In genomic region chr7:143380646-143381426, GRCh38 we compare ENCODE assay signal across 8 cellular contexts. TPM values are rescaled to one million over a fixed set of nuclear protein-coding genes. Genes with fewer than 3 reads are reported as not detected.
DNase-seq lines count a peak whose midpoint lies in the region; ATAC-seq and TF ChIP-seq lines count a peak whose summit lies in the region.

ZYX (plus strand) TSS chr7:143381345; CDS start chr7:143381572, 227 bp downstream.

- H3K4me3 ChIP-seq in colonic mucosa, result peak within 1 kb of the TSS; percentile 89

- no peaks in the 10 kb centered on the region for H3K27me3 Mint-ChIP-seq in activated CD4-positive, alpha-beta T cell treated with anti-CD3 and anti-CD28 coated beads, Interleukin-2, amount 10 ng/mL, durations not matched to agents 24 days and 14 days

- peak within 1 kb of the TSS; percentile 100 for H3K27ac ChIP-seq in colonic mucosa

- ATAC-seq in GM19023 (IDR thresholded peaks at IDR 0.05; ENCODE audit: unreplicated experiment) (peak; percentile 78), HG03196 (IDR thresholded peaks at IDR 0.05; ENCODE audit: unreplicated experiment) (peak; percentile 76), left colon (peak; percentile 91)

- H3K36me3 ChIP-seq in colonic mucosa, result no peaks in the 10 kb centered on the region

- H3K9me3 ChIP-seq in colonic mucosa, result no peaks in the 10 kb centered on the region

- intact Hi-C loops in activated CD4-positive, alpha-beta T cell treated with anti-CD3 and anti-CD28 coated beads, Interleukin-2, amount 10 ng/mL, durations not matched to agents 24 days and 14 days (cut with micrococcal nuclease), result loop anchor here (1.0 to 5.0 kb wide), 8 partner anchors 9 to 572 kb away; partner anchors contain the start of gene FAM131B
- intact Hi-C loops in colonic mucosa (cut with DNase I) (loop anchor here (5.0 to 10.0 kb wide), 2 partner anchors 36 to 116 kb away; partner anchors contain the start of gene GSTK1), left colon (cut with DNase I, micrococcal nuclease) (no loop called here)

- peak within 1 kb of the TSS; percentile 86 for H3K27ac Mint-ChIP-seq in activated CD4-positive, alpha-beta T cell treated with anti-CD3 and anti-CD28 coated beads, Interleukin-2, amount 10 ng/mL, durations not matched to agents 24 days and 14 days

- H3K4me3 Mint-ChIP-seq in activated CD4-positive, alpha-beta T cell treated with anti-CD3 and anti-CD28 coated beads, Interleukin-2, amount 10 ng/mL, durations not matched to agents 24 days and 14 days, result peak within 1 kb of the TSS; percentile 87

- DNase-seq in AG08396 (ENCODE audit: low spot score), result peak; percentile 98
- peak; percentile 46 for DNase-seq in NCI-H510A treated with DMSO at 0.1 percent for 48 hours (lab: John Stamatoyannopoulos, UW)
- DNase-seq in activated CD4-positive, alpha-beta T cell treated with anti-CD3 and anti-CD28 coated beads, Interleukin-2, amount 10 ng/mL, durations not matched to agents 24 days and 14 days, result peak; percentile 96
- DNase-seq in colonic mucosa, result peak; percentile 96
- DNase-seq in left colon, result peak; percentile 97 to 98
- peak; percentile 86 to 91 for DNase-seq in stimulated activated CD4-positive, alpha-beta T cell treated with anti-CD3 and anti-CD28 coated beads, Interleukin-2, amount 100 ng/mL, for 24 hours

- H3K4me1 Mint-ChIP-seq in activated CD4-positive, alpha-beta T cell treated with anti-CD3 and anti-CD28 coated beads, Interleukin-2, amount 10 ng/mL, durations not matched to agents 24 days and 14 days, result peaks cover 38% of the 10 kb centered on the region

- H3K36me3 Mint-ChIP-seq in activated CD4-positive, alpha-beta T cell treated with anti-CD3 and anti-CD28 coated beads, Interleukin-2, amount 10 ng/mL, durations not matched to agents 24 days and 14 days (ENCODE audit: low read depth), result peaks cover 5% of the 10 kb centered on the region

- H3K27me3 ChIP-seq in colonic mucosa, result no peaks in the 10 kb centered on the region

- H3K9me3 Mint-ChIP-seq in activated CD4-positive, alpha-beta T cell treated with anti-CD3 and anti-CD28 coated beads, Interleukin-2, amount 10 ng/mL, durations not matched to agents 24 days and 14 days, result no peaks in the 10 kb centered on the region

- H3K9ac ChIP-seq in colonic mucosa (ENCODE audit: low read depth in 2 of 2, low read length in 2 of 2), result peak within 1 kb of the TSS; percentile 91 to 95

- peaks cover 7% of the 10 kb centered on the region for H3K4me1 ChIP-seq in colonic mucosa

- TF ChIP-seq CTCF in colonic mucosa (IDR thresholded peaks at IDR 0.05), result no peak

RNA-seq across cellular contexts. Expression of gene ZYX, which starts in this region (rescaled TPM):
- 85.8 and 89.7 TPM in 2 replicates for total RNA-seq in activated CD4-positive, alpha-beta T cell treated with anti-CD3 and anti-CD28 coated beads, Interleukin-2, amount 10 ng/mL, durations not matched to agents 24 days and 14 days
- 100 to 1,000 TPM in 1 of 2 donors, 10 to 100 TPM in 1; 54.9 to 110 TPM for total RNA-seq in colonic mucosa
- total RNA-seq in left colon, result 10 to 100 TPM; 70.1 to 84.4 TPM

Comparison
In these comparisons a context has a peak if more than half of its experiments do, and no peak if none do; other contexts are left out.
1. Peak in every context shown above with its lines: DNase-seq, ATAC-seq, H3K4me3 ChIP-seq and H3K27ac ChIP-seq.
2. DNase-seq: peak in every context shown above with its lines; median percentile 98 in AG08396; 98 in left colon; 96 in activated CD4-positive, alpha-beta T cell treated with anti-CD3 and anti-CD28 coated beads, Interleukin-2, amount 10 ng/mL, durations not matched to agents 24 days and 14 days; 96 in colonic mucosa; 88 in stimulated activated CD4-positive, alpha-beta T cell treated with anti-CD3 and anti-CD28 coated beads, Interleukin-2, amount 100 ng/mL, for 24 hours; 46 in NCI-H510A treated with DMSO at 0.1 percent for 48 hours.
3. intact Hi-C loops: an anchor here in activated CD4-positive, alpha-beta T cell treated with anti-CD3 and anti-CD28 coated beads, Interleukin-2, amount 10 ng/mL, durations not matched to agents 24 days and 14 days (1.0 to 5.0 kb wide) and colonic mucosa (5.0 to 10.0 kb wide); none called in left colon.